12 cellular contexts compared by ENCODE assay signal in genomic region chr11:69280994-69281393, GRCh38. TPM values are rescaled to one million over a fixed set of nuclear protein-coding genes. Genes with fewer than 3 reads are reported as not detected.
DNase-seq lines count a peak whose midpoint lies in the region; ATAC-seq and TF ChIP-seq lines count a peak whose summit lies in the region.
"Had no signal": no experiment of that assay in that cellular context is flagged by ENCODE, and none has a peak within 500 bp of the region (broad histone marks: within the 10 kb centered on the region; RNA-seq: fewer than 3 reads in every experiment).

No MANE protein-coding gene starts in this region.

- peaks cover 37 to 54% of the 10 kb centered on the region in 2 experiments for H3K27me3 ChIP-seq in mesenchymal stem cell (ENCODE audit: control insufficient read depth in 1 of 2, insufficient read depth in 1 of 2, low read length in 2 of 2)

- H2BK120ac ChIP-seq in mesenchymal stem cell (ENCODE audit: low read depth, low read length): no peak overlapping the region

- H3K4me2 ChIP-seq in mesenchymal stem cell (ENCODE audit: low read length, poor library complexity, severe bottlenecking): no peak overlapping the region

- no peak overlapping the region for H2BK15ac ChIP-seq in mesenchymal stem cell (ENCODE audit: low read depth, poor library complexity, severe bottlenecking)

- no peak overlapping the region for H3K4ac ChIP-seq in mesenchymal stem cell (ENCODE audit: low read depth in 1 of 2, low read length in 2 of 2)

- TF ChIP-seq CTCF in AG10803 (conservative IDR thresholded peaks at IDR 0.05; ENCODE audit: low read length): no peak

- H3K36me3 ChIP-seq in mesenchymal stem cell (ENCODE audit: control insufficient read depth in 1 of 2, insufficient read depth in 2 of 2, low read depth in 1 of 2, low read length in 2 of 2): no peaks in the 10 kb centered on the region

- H3K79me1 ChIP-seq in mesenchymal stem cell (replicated peaks; ENCODE audit: low read length, poor library complexity, severe bottlenecking): no peaks in the 10 kb centered on the region

- no peak overlapping the region for H4K91ac ChIP-seq in mesenchymal stem cell (ENCODE audit: low read length)

- peak overlapping the region; percentile 47 for H3K9ac ChIP-seq in mesenchymal stem cell (ENCODE audit: low read length)

- 21% methylated on average over 6 of the region's 6 CpGs for WGBS in mesenchymal stem cell

- H2BK5ac ChIP-seq in mesenchymal stem cell (ENCODE audit: low read depth, low read length, poor library complexity, severe bottlenecking): no peak overlapping the region

- H3K14ac ChIP-seq in mesenchymal stem cell (ENCODE audit: low read length in 2 of 2): no peak overlapping the region

- H2AK5ac ChIP-seq in mesenchymal stem cell (ENCODE audit: low read length, severe bottlenecking): no peak overlapping the region

- H3K23ac ChIP-seq in mesenchymal stem cell (ENCODE audit: low read length in 2 of 2): no peak overlapping the region

- peaks cover 7% of the 10 kb centered on the region for H3K9me3 ChIP-seq in mesenchymal stem cell (ENCODE audit: control insufficient read depth, low read length)

- H3K18ac ChIP-seq in mesenchymal stem cell (ENCODE audit: low read depth in 1 of 2, low read length in 2 of 2): peak overlapping the region in 1 of 2 experiments; percentile 1

- peak; percentile 94 for DNase-seq in AG10803 (ENCODE audit: low read depth)
- peak; percentile 94 for DNase-seq in NCI-H460 (ENCODE audit: extremely low read depth, low read depth)
- DNase-seq in epithelial cell of prostate (ENCODE audit: low read depth, low spot score): peak; percentile 92
- DNase-seq in mesenchymal stem cell: peak; percentile 72
- DNase-seq in activated CD4-positive, alpha-beta T cell treated with anti-CD3 and anti-CD28 coated beads for 4 hours: no peak
- DNase-seq in T-helper 2 cell: no peak
- DNase-seq in DMS153 treated with DMSO at 0.1 percent for 48 hours (lab: John Stamatoyannopoulos, UW; ENCODE audit: unreplicated experiment): no peak
- DNase-seq: cortex of kidney; stimulated activated CD4-positive, alpha-beta T cell treated with anti-CD3 and anti-CD28 coated beads, Interleukin-12 subunit alpha, Interleukin-12 subunit beta, amount 100 ng/mL, for 4 hours had no signal

- H2AFZ ChIP-seq in mesenchymal stem cell (ENCODE audit: low read depth, low read length): no peak overlapping the region

- no peak overlapping the region for H3K4me3 ChIP-seq in AG10803 (ENCODE audit: low read length)
- no peak overlapping the region for H3K4me3 ChIP-seq in mesenchymal stem cell (ENCODE audit: insufficient read depth in 1 of 2, low read depth in 1 of 2, low read length in 2 of 2)

- H3K27ac ChIP-seq in epithelial cell of prostate (peak overlapping the region; percentile 79), mesenchymal stem cell (ENCODE audit: low read length, poor library complexity, severe bottlenecking) (no peak overlapping the region)
- H3K27ac ChIP-seq: C4-2B had no signal

- no peak overlapping the region for H2BK12ac ChIP-seq in mesenchymal stem cell (ENCODE audit: low read length in 2 of 2)

- peaks cover 30% of the 10 kb centered on the region for H3K4me1 ChIP-seq in mesenchymal stem cell (ENCODE audit: control insufficient read depth, insufficient read depth, low read depth, low read length)

- no peak for ATAC-seq in GM19035 (IDR thresholded peaks at IDR 0.05; ENCODE audit: unreplicated experiment)
- ATAC-seq: left lobe of liver had no signal

- no peak overlapping the region for H4K8ac ChIP-seq in mesenchymal stem cell (ENCODE audit: low read length)

RNA-seq across cellular contexts. Expression of gene MYEOV, which starts 13.0 kb away (rescaled TPM):
- total RNA-seq in NCI-H460 (2014; rRNA removed; shearing (Covaris generic)): 0.64 and 0.72 TPM in 2 replicates
- 2.1 and 3.5 TPM in 2 replicates for polyA plus RNA-seq in NCI-H460 (2014; cell fraction: nucleus; rRNA removed)
- polyA plus RNA-seq in mesenchymal stem cell (2013, experiment 1 of 2): 2.5 TPM
- polyA plus RNA-seq in mesenchymal stem cell (2013, experiment 2 of 2): 4.8 TPM

Comparison
In these comparisons a context has a peak if more than half of its experiments do, and no peak if none do; other contexts are left out.
1. DNase-seq: peak in AG10803 (single experiment), NCI-H460 (single experiment), epithelial cell of prostate (single experiment) and mesenchymal stem cell (single experiment); none in activated CD4-positive, alpha-beta T cell treated with anti-CD3 and anti-CD28 coated beads for 4 hours (0 of 2), T-helper 2 cell (0 of 5) and DMS153 treated with DMSO at 0.1 percent for 48 hours (single experiment).